In the genomic region with DNA sequence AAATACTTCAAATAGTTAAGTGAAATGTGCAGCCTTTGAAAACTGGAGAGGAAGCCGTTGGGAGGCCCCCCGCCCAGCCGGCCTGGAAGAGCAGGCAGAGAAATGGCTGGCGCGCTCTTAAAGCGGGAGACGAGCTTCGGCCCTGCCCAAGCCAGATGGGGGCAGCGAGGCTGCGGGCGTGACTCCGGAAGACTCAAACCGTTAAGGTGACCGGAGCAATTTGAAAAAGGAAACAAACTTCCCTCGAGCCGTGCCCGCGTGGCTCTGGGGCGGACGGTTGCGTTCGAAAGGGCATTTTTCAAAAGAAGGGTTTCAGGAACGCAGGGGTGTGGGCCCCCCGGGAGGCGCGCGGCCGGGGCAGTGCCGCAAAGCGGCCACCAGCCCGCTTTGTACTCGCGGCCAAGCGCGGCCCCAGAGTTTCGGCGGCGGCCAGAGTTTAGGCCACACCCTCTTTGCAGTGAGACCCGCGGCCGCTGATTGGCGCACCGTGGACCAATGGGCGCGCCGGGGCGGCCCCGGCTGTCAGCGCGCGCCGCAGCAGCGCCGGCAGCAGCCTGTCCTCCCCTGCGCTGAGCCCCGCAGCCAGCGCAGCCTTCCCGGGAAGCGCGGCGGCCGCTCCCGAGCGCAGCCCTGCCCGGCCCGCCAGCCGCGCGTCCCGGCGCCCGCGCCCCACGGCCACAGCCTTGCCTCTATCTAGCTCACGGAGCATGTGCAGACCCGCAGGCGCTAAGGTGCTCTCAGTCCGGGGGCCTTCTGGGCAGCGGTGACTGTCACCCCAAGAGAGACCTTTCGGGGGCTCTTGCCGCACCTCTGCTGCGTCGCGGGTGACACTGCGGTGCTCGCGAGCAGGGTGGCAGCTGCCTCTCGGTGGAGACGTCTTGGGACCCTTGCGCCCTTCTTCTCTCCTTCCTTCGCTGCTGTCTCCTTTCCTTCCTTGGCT, we compare ENCODE assay signal across 8 cellular contexts. TPM values are rescaled to one million over a fixed set of nuclear protein-coding genes. Genes with fewer than 3 reads are reported as not detected.
DNase-seq lines count a peak whose midpoint lies in the region; ATAC-seq lines count a peak whose summit lies in the region.

A gene with protein sequence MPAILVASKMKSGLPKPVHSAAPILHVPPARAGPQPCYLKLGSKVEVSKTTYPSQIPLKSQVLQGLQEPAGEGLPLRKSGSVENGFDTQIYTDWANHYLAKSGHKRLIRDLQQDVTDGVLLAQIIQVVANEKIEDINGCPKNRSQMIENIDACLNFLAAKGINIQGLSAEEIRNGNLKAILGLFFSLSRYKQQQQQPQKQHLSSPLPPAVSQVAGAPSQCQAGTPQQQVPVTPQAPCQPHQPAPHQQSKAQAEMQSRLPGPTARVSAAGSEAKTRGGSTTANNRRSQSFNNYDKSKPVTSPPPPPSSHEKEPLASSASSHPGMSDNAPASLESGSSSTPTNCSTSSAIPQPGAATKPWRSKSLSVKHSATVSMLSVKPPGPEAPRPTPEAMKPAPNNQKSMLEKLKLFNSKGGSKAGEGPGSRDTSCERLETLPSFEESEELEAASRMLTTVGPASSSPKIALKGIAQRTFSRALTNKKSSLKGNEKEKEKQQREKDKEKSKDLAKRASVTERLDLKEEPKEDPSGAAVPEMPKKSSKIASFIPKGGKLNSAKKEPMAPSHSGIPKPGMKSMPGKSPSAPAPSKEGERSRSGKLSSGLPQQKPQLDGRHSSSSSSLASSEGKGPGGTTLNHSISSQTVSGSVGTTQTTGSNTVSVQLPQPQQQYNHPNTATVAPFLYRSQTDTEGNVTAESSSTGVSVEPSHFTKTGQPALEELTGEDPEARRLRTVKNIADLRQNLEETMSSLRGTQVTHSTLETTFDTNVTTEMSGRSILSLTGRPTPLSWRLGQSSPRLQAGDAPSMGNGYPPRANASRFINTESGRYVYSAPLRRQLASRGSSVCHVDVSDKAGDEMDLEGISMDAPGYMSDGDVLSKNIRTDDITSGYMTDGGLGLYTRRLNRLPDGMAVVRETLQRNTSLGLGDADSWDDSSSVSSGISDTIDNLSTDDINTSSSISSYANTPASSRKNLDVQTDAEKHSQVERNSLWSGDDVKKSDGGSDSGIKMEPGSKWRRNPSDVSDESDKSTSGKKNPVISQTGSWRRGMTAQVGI (N-terminal part only) (plus strand): TSS at position 557 of the 940 bp plus-strand sequence. CDS start 859 bp downstream, outside the sequence.

- DNase-seq in AG08396 (ENCODE audit: low spot score): peak; percentile 95
- DNase-seq in NCI-H345 treated with DMSO at 0.1 percent for 48 hours (lab: John Stamatoyannopoulos, UW; ENCODE audit: unreplicated experiment): peak; percentile 82
- peak; percentile 94 for DNase-seq in activated CD4-positive, alpha-beta T cell treated with anti-CD3 and anti-CD28 coated beads, Interleukin-2, amount 10 ng/mL, durations not matched to agents 24 days and 14 days
- peak; percentile 89 for DNase-seq in dedifferentiated amniotic fluid mesenchymal stem cell (ENCODE audit: extremely low spot score)
- DNase-seq in left kidney (ENCODE audit: low read depth, low spot score): peak; percentile 98
- peak; percentile 56 to 63 for DNase-seq in stimulated activated CD4-positive, alpha-beta T cell treated with anti-CD3 and anti-CD28 coated beads, Interleukin-1b, Interleukin-23, amount 100 ng/mL, for 4 hours (ENCODE audit: low read depth in 2 of 2)

- intact Hi-C loops in activated CD4-positive, alpha-beta T cell treated with anti-CD3 and anti-CD28 coated beads, Interleukin-2, amount 10 ng/mL, durations not matched to agents 24 days and 14 days (cut with micrococcal nuclease): loop anchor here (1.0 to 5.0 kb wide), 4 partner anchors 11 to 595 kb away; a partner anchor contains a TSS

- ATAC-seq in GM19035 (IDR thresholded peaks at IDR 0.05; ENCODE audit: unreplicated experiment): peak; percentile 99
- ATAC-seq in HG03280 (IDR thresholded peaks at IDR 0.05; ENCODE audit: unreplicated experiment): peak; percentile 100

- no peaks in the 10 kb centered on the region for H3K9me3 Mint-ChIP-seq in activated CD4-positive, alpha-beta T cell treated with anti-CD3 and anti-CD28 coated beads, Interleukin-2, amount 10 ng/mL, durations not matched to agents 24 days and 14 days

- H3K4me1 Mint-ChIP-seq in activated CD4-positive, alpha-beta T cell treated with anti-CD3 and anti-CD28 coated beads, Interleukin-2, amount 10 ng/mL, durations not matched to agents 24 days and 14 days: peaks cover 21% of the 10 kb centered on the region

- peaks cover 2% of the 10 kb centered on the region for H3K36me3 Mint-ChIP-seq in activated CD4-positive, alpha-beta T cell treated with anti-CD3 and anti-CD28 coated beads, Interleukin-2, amount 10 ng/mL, durations not matched to agents 24 days and 14 days (ENCODE audit: low read depth)

- peak within 1 kb of the TSS; percentile 83 for H3K27ac Mint-ChIP-seq in activated CD4-positive, alpha-beta T cell treated with anti-CD3 and anti-CD28 coated beads, Interleukin-2, amount 10 ng/mL, durations not matched to agents 24 days and 14 days

- peak within 1 kb of the TSS; percentile 88 for H3K4me3 Mint-ChIP-seq in activated CD4-positive, alpha-beta T cell treated with anti-CD3 and anti-CD28 coated beads, Interleukin-2, amount 10 ng/mL, durations not matched to agents 24 days and 14 days

- peaks cover 64% of the 10 kb centered on the region for H3K27me3 Mint-ChIP-seq in activated CD4-positive, alpha-beta T cell treated with anti-CD3 and anti-CD28 coated beads, Interleukin-2, amount 10 ng/mL, durations not matched to agents 24 days and 14 days

RNA-seq across cellular contexts. Expression of the gene that starts here (rescaled TPM):
- total RNA-seq in activated CD4-positive, alpha-beta T cell treated with anti-CD3 and anti-CD28 coated beads, Interleukin-2, amount 10 ng/mL, durations not matched to agents 24 days and 14 days: 0.28 TPM in 1 of 2 replicates, not detected in the other

Comparison
In these comparisons a context has a peak if more than half of its experiments do, and no peak if none do; other contexts are left out.
1. Peak in every context shown above with its lines: DNase-seq and ATAC-seq.
2. Peak in DNase-seq in activated CD4-positive, alpha-beta T cell treated with anti-CD3 and anti-CD28 coated beads, Interleukin-2, amount 10 ng/mL, durations not matched to agents 24 days and 14 days; RNA of the gene not detected or under 1 TPM.